9 cellular contexts compared by ENCODE assay signal in the genomic region with DNA sequence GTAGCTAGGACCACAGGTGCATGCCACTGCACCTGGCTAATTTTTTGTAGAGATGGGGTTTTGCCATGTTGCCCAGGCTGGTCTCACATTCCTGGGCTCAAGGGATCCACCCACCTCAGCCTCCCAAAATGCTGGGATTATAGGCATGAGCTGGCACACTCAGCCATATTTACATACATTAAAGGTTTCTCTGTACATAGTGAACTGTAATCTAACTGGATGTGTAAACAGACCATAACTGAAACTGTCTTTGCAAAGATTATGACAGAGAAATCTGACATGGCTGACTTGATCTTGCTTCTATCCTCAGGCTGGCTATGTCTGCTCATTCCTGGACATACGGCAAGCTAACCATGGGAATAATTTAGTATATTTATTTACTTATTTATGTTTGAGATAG.
"Had no signal": no experiment of that assay in that cellular context is flagged by ENCODE, and none has a peak within 500 bp of the region (broad histone marks: within the 10 kb centered on the region; RNA-seq: fewer than 3 reads in every experiment).

No MANE protein-coding gene starts in this region.

- H3K36me3 ChIP-seq: HAP-1 had no signal

- H3K4me3 ChIP-seq: GM23248, GM23338, HAP-1 had no signal

- H3K4me2 ChIP-seq: GM23338 had no signal

- DNase-seq: GM23248, GOT3, H7, H9, HCEC 1CT, HFFc6 had no signal

- H3K9ac ChIP-seq: GM23248 had no signal

- ATAC-seq: GM23338, HCT116 had no signal

- H3K27ac Mint-ChIP-seq: GM23338, H9, HFFc6 had no signal

- H2AFZ ChIP-seq: GM23248, GM23338 had no signal

- H3K27ac ChIP-seq: GM23248 had no signal

- H3K4me3 Mint-ChIP-seq: GM23338, H9, HFFc6 had no signal

- H3K4me1 Mint-ChIP-seq: GM23338, H9 had no signal

- H3K9me3 ChIP-seq: HAP-1 had no signal
